Comparison of ENCODE assay signal across 14 cellular contexts in the genomic region with DNA sequence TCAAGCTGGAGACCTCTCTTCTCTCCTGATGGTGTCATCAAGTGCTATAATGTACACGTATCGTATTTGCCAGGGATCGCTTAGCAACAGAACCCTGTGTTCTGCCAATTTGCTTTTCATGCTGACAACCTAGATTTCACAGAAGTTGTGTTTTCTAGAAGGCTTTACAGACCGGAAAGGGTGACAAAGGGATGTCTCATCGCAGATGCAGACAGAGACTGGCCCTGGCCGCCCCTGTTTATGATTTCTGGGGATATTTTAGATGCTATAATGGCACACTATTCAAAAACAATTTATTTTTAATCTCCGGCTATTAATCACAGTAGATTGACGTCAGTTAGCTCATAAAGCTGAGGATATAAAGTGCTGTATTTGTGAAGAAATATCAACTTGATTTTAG.
A peak's percentile ranks its signal among the peaks of the same experiment; 100 is the strongest.
DNase-seq lines count a peak whose midpoint lies in the region; ATAC-seq and TF ChIP-seq lines count a peak whose summit lies in the region.
"Had no signal": no experiment of that assay in that cellular context is flagged by ENCODE, and none has a peak within 500 bp of the region (broad histone marks: within the 10 kb centered on the region; RNA-seq: fewer than 3 reads in every experiment).

No MANE protein-coding gene starts in this region.

- no peaks in the 10 kb centered on the region for H3K9me3 Mint-ChIP-seq in type B pancreatic cell
- H3K9me3 Mint-ChIP-seq: natural killer cell treated with Interleukin-12 subunit alpha and Interleukin-12 subunit beta and Interleukin-15 and Interleukin-18, amount 100 ng/mL, for 72 hours had no signal

- no peaks in the 10 kb centered on the region for H3K36me3 Mint-ChIP-seq in type B pancreatic cell
- H3K36me3 Mint-ChIP-seq: natural killer cell treated with Interleukin-12 subunit alpha and Interleukin-12 subunit beta and Interleukin-15 and Interleukin-18, amount 100 ng/mL, for 72 hours had no signal

- no peak for ATAC-seq in HG03520 (IDR thresholded peaks at IDR 0.05; ENCODE audit: unreplicated experiment)
- no peak for ATAC-seq in sciatic nerve
- ATAC-seq: A549; natural killer cell treated with Interleukin-12 subunit alpha and Interleukin-12 subunit beta and Interleukin-15 and Interleukin-18, amount 100 ng/mL, for 72 hours had no signal

- peak overlapping the region; percentile 63 for H3K27ac Mint-ChIP-seq in type B pancreatic cell
- H3K27ac Mint-ChIP-seq: natural killer cell treated with Interleukin-12 subunit alpha and Interleukin-12 subunit beta and Interleukin-15 and Interleukin-18, amount 100 ng/mL, for 72 hours had no signal

- peaks cover 11% of the 10 kb centered on the region for H3K4me1 Mint-ChIP-seq in type B pancreatic cell (ENCODE audit: unreplicated experiment)

- intact Hi-C loops in sciatic nerve (cut with DNase I) = loop anchor here (10.0 kb wide), 1 partner anchor 1050 kb away; no protein-coding TSS in a partner anchor

- TF ChIP-seq POLR2A in erythroblast (IDR thresholded peaks at IDR 0.05; ENCODE audit: low read length) = no peak

- peak overlapping the region; percentile 1 for H3K4me3 Mint-ChIP-seq in type B pancreatic cell
- H3K4me3 Mint-ChIP-seq: natural killer cell treated with Interleukin-12 subunit alpha and Interleukin-12 subunit beta and Interleukin-15 and Interleukin-18, amount 100 ng/mL, for 72 hours had no signal

- TF ChIP-seq CTCF in fibroblast of the aortic adventitia (IDR thresholded peaks at IDR 0.05; ENCODE audit: insufficient read depth, low read length) (no peak), type B pancreatic cell (conservative IDR thresholded peaks at IDR 0.05) (no peak)

- peak; percentile 8 for DNase-seq in NCI-H1694 treated with DMSO at 0.1 percent for 48 hours (lab: John Stamatoyannopoulos, UW)
- no peak for DNase-seq in NCI-H1694 (lab: John Stamatoyannopoulos, UW)
- peak; percentile 90 for DNase-seq in SHP77 treated with DMSO at 0.1 percent for 48 hours (lab: John Stamatoyannopoulos, UW)
- peak; percentile 9 for DNase-seq in fibroblast of the aortic adventitia (ENCODE audit: low read depth)
- no peak for DNase-seq in type B pancreatic cell (ENCODE audit: extremely low spot score, unreplicated experiment)
- DNase-seq in erythroblast (lab: John Stamatoyannopoulos, UW) = no peak
- no peak for DNase-seq in sciatic nerve (ENCODE audit: low spot score)
- DNase-seq: activated CD4-positive, CD25-positive, alpha-beta regulatory T cell treated with anti-CD3 and anti-CD28 coated beads, Interleukin-2, amount 50 U/mL, for 72 hours; NCI-H2029 treated with DMSO at 0.1 percent for 48 hours; stimulated activated CD4-positive, alpha-beta T cell treated with anti-CD3 and anti-CD28 coated beads, Interleukin-2, amount 100 ng/mL, for 24 hours; testis had no signal

- no peaks in the 10 kb centered on the region for H3K27me3 Mint-ChIP-seq in type B pancreatic cell

- H3K4me3 ChIP-seq in fibroblast of the aortic adventitia (ENCODE audit: low read depth, low read length) = no peak overlapping the region
- H3K4me3 ChIP-seq: A549, testis had no signal

Comparison
In these comparisons a context has a peak if more than half of its experiments do, and no peak if none do; other contexts are left out.
1. DNase-seq: peak in NCI-H1694 treated with DMSO at 0.1 percent for 48 hours (single experiment), SHP77 treated with DMSO at 0.1 percent for 48 hours (single experiment) and fibroblast of the aortic adventitia (single experiment); none in NCI-H1694 (single experiment), type B pancreatic cell (single experiment), erythroblast (0 of 2) and sciatic nerve (single experiment).